ENCODE assay signal across 11 cellular contexts in genomic region chr10:66869635-66870034, GRCh38. TPM values are rescaled to one million over a fixed set of nuclear protein-coding genes. Genes with fewer than 3 reads are reported as not detected.
"Had no signal": no experiment of that assay in that cellular context is flagged by ENCODE, and none has a peak within 500 bp of the region (broad histone marks: within the 10 kb centered on the region; RNA-seq: fewer than 3 reads in every experiment).

No MANE protein-coding gene starts in this region.

- H3K9me3 ChIP-seq: HAP-1 had no signal

- ATAC-seq: HCT116, HepG2 had no signal

- DNase-seq: GM23248, GOT3, H7, HFFc6 had no signal

- H2AFZ ChIP-seq: GM23248 had no signal

- H3K36me3 ChIP-seq: HAP-1 had no signal

- H3K4me1 ChIP-seq: HAP-1 had no signal

- H3K4me3 ChIP-seq: GM23248, HAP-1 had no signal

- H3K27ac ChIP-seq: GM23248, HL-60 had no signal

- H3K9ac ChIP-seq: GM23248 had no signal

RNA-seq across cellular contexts. Expression of gene LRRTM3, which starts 56.2 kb away (rescaled TPM):
- total RNA-seq: GM23248, H4, HepG2, HFFc6, HT1080 had no signal
- polyA plus RNA-seq: GM23248, HepG2, IgD-negative memory B cell had no signal
